20 cellular contexts compared by ENCODE assay signal in genomic region chr5:110225949-110226348, GRCh38.
"Had no signal": no experiment of that assay in that cellular context is flagged by ENCODE, and none has a peak within 500 bp of the region (broad histone marks: within the 10 kb centered on the region; RNA-seq: fewer than 3 reads in every experiment).

No MANE protein-coding gene starts in this region.

- H3K36me3 Mint-ChIP-seq: stimulated activated effector memory CD8-positive, alpha-beta T cell treated with anti-CD3 and anti-CD28 coated beads, Interleukin-12 subunit alpha, Interleukin-12 subunit beta, amount 100 ng/mL, for 72 hours; type B pancreatic cell had no signal

- H3K4me3 Mint-ChIP-seq: naive thymus-derived CD8-positive, alpha-beta T cell; nephron; neural crest cell; stimulated activated effector memory CD8-positive, alpha-beta T cell treated with anti-CD3 and anti-CD28 coated beads, Interleukin-12 subunit alpha, Interleukin-12 subunit beta, amount 100 ng/mL, for 72 hours; stimulated activated naive CD8-positive, alpha-beta T cell treated with anti-CD3 and anti-CD28 coated beads, Interleukin-15, Interleukin-2, amounts not matched to agents 100 ng/mL and 50 ng/mL, for 24 hours; type B pancreatic cell had no signal

- H3K27ac Mint-ChIP-seq: naive thymus-derived CD8-positive, alpha-beta T cell; nephron; stimulated activated effector memory CD8-positive, alpha-beta T cell treated with anti-CD3 and anti-CD28 coated beads, Interleukin-12 subunit alpha, Interleukin-12 subunit beta, amount 100 ng/mL, for 72 hours; stimulated activated naive CD8-positive, alpha-beta T cell treated with anti-CD3 and anti-CD28 coated beads, Interleukin-15, Interleukin-2, amounts not matched to agents 100 ng/mL and 50 ng/mL, for 24 hours; type B pancreatic cell had no signal

- FAIRE-seq: keratinocyte had no signal

- ATAC-seq: left colon; left lung; lower lobe of right lung; naive thymus-derived CD8-positive, alpha-beta T cell; right lobe of liver; stimulated activated effector memory CD8-positive, alpha-beta T cell treated with anti-CD3 and anti-CD28 coated beads, Interleukin-12 subunit alpha, Interleukin-12 subunit beta, amount 100 ng/mL, for 72 hours had no signal

- H3K4me1 Mint-ChIP-seq: naive thymus-derived CD8-positive, alpha-beta T cell; nephron; neural crest cell; stimulated activated effector memory CD8-positive, alpha-beta T cell treated with anti-CD3 and anti-CD28 coated beads, Interleukin-12 subunit alpha, Interleukin-12 subunit beta, amount 100 ng/mL, for 72 hours had no signal

- DNase-seq: hippocampal formation; left colon; left lung; lower lobe of right lung; mammary epithelial cell; mesenchymal stem cell; naive thymus-derived CD8-positive, alpha-beta T cell; nucleus accumbens; right lobe of liver; spleen; stimulated activated CD4-positive, alpha-beta T cell treated with anti-CD3 and anti-CD28 coated beads, Interleukin-4, amount 100 ng/mL, for 24 hours; stimulated activated naive CD4-positive, alpha-beta T cell; tibial artery; uterus had no signal

- H3K27me3 Mint-ChIP-seq: stimulated activated naive CD8-positive, alpha-beta T cell treated with anti-CD3 and anti-CD28 coated beads, Interleukin-15, Interleukin-2, amounts not matched to agents 100 ng/mL and 50 ng/mL, for 24 hours; type B pancreatic cell had no signal
